In genomic region chr4:153940916-153941315, GRCh38 we compare ENCODE assay signal across 21 cellular contexts.
DNase-seq lines count a peak whose midpoint lies in the region; ATAC-seq, FAIRE-seq and TF ChIP-seq lines count a peak whose summit lies in the region.
"Had no signal": no experiment of that assay in that cellular context is flagged by ENCODE, and none has a peak within 500 bp of the region (broad histone marks: within the 10 kb centered on the region; RNA-seq: fewer than 3 reads in every experiment).

No MANE protein-coding gene starts in this region.

- ATAC-seq in DND-41 (ENCODE audit: insufficient read depth, low read depth): peak; percentile 37
- peak; percentile 50; the same call in 2 of the 3 replicates for ATAC-seq in K562

- 2% methylated on average over 4 of the region's 4 CpGs for WGBS in K562 (ENCODE audit: insufficient coverage, low coverage, missing lambda C conversion rate)

- DNase-seq in DND-41: peak; percentile 32
- DNase-seq in K562 (ENCODE audit: extremely low read depth in 1 of 4, low spot score in 3 of 4): no peak
- DNase-seq in neural crest cell (ENCODE audit: low read depth, low spot score): no peak
- no peak for DNase-seq in middle frontal gyrus (ENCODE audit: extremely low spot score, low spot score)
- no peak for DNase-seq in NCI-H1092 (lab: John Stamatoyannopoulos, UW)
- no peak for DNase-seq in HK-2 (ENCODE audit: unreplicated experiment)
- DNase-seq: 8988T; Calu3; CD4-positive, alpha-beta memory T cell; DMS153; EL; Kasumi-1; MG63; NCI-H1417 treated with DMSO at 0.1 percent for 48 hours; NCI-H187; NCI-H446; NCI-H526; Right ventricle myocardium superior had no signal

- H3K9me3 Mint-ChIP-seq in neural crest cell: peaks cover 11% of the 10 kb centered on the region

- no peak for FAIRE-seq in K562 (lab: Jason Lieb, UNC)

- H3K9me2 ChIP-seq in Loucy (replicated peaks; ENCODE audit: low read depth, low read length): no peaks in the 10 kb centered on the region

- no peak overlapping the region for H3K4me3 ChIP-seq in DND-41 (ENCODE audit: low read depth in 1 of 2, low read length in 2 of 2)
- H3K4me3 ChIP-seq in Loucy (ENCODE audit: low read length, poor library complexity, severe bottlenecking): peak overlapping the region; percentile 29
- H3K4me3 ChIP-seq in K562: no peak overlapping the region
- H3K4me3 ChIP-seq: BLaER1 treated with 17β-estradiol and CSF1 and Interleukin-3, amounts not matched to agents 10 nM and 100 nM; MG63 had no signal

- H3F3A ChIP-seq in Loucy (ENCODE audit: low read depth): no peaks in the 10 kb centered on the region

- H3K9me1 ChIP-seq in K562 (ENCODE audit: control insufficient read depth, insufficient read depth, low read length): no peaks in the 10 kb centered on the region

- POLR2A ChIA-PET in K562 (lab: Yijun Ruan, JAX): interaction anchor here (0.6 kb wide), 1 partner anchor 1152 kb away, joined by 3 read pairs; no protein-coding TSS in a partner anchor

- H3K4me3 Mint-ChIP-seq in neural crest cell: no peak overlapping the region
- H3K4me3 Mint-ChIP-seq: CD4-positive, alpha-beta memory T cell; IgD-negative memory B cell had no signal

- H3K4me1 ChIP-seq in DND-41 (ENCODE audit: insufficient read depth, low read length) (peaks cover 45% of the 10 kb centered on the region), Loucy (ENCODE audit: insufficient read depth, low read length, poor library complexity, severe bottlenecking) (peaks cover 52% of the 10 kb centered on the region), K562 (replicated peaks in 1 of 2; ENCODE audit: control insufficient read depth in 2 of 2, insufficient read depth in 2 of 2, low read length in 2 of 2) (peaks cover 0 to 5% of the 10 kb centered on the region in 2 experiments; a peak in 1 of 5 replicates)
- H3K4me1 ChIP-seq: BLaER1 treated with 17β-estradiol and CSF1 and Interleukin-3, amounts not matched to agents 10 nM and 100 nM had no signal

- TF ChIP-seq CTCF in DND-41 (IDR thresholded peaks at IDR 0.05; ENCODE audit: borderline replicate concordance, extremely low read depth, low read length, poor library complexity, severe bottlenecking) (no peak), Loucy (conservative IDR thresholded peaks at IDR 0.05; ENCODE audit: low read length) (no peak), K562 (IDR thresholded peaks at IDR 0.05 in 2 of 3, conservative IDR thresholded peaks at IDR 0.05 in 1 of 3; ENCODE audit: insufficient read depth in 2 of 3, low read depth in 1 of 3, low read length in 3 of 3) (no peak), neural crest cell (conservative IDR thresholded peaks at IDR 0.05) (no peak)

- H2AFZ ChIP-seq in DND-41 (ENCODE audit: low read depth, low read length): peak overlapping the region; percentile 59
- H2AFZ ChIP-seq in Loucy (ENCODE audit: low read length): peak overlapping the region; percentile 11
- H2AFZ ChIP-seq in K562 (ENCODE audit: low read depth, low read length): no peak overlapping the region

- H3K27me3 Mint-ChIP-seq in neural crest cell (ENCODE audit: low read depth): no peaks in the 10 kb centered on the region

- peak overlapping the region; percentile 83 for H3K27ac Mint-ChIP-seq in neural crest cell (ENCODE audit: unreplicated experiment)
- H3K27ac Mint-ChIP-seq: CD4-positive, alpha-beta memory T cell; IgD-negative memory B cell had no signal

- peaks cover 21% of the 10 kb centered on the region for H3K36me3 Mint-ChIP-seq in neural crest cell (ENCODE audit: low read depth)
- H3K36me3 Mint-ChIP-seq: CD4-positive, alpha-beta memory T cell; IgD-negative memory B cell had no signal

- no peaks in the 10 kb centered on the region for H3K36me3 ChIP-seq in DND-41 (ENCODE audit: insufficient read depth, low read length)
- H3K36me3 ChIP-seq in Loucy (ENCODE audit: insufficient read depth, low read length): no peaks in the 10 kb centered on the region
- H3K36me3 ChIP-seq in K562 (ENCODE audit: control insufficient read depth, insufficient read depth, low read length): no peaks in the 10 kb centered on the region
- H3K36me3 ChIP-seq: BLaER1 treated with 17β-estradiol and CSF1 and Interleukin-3, amounts not matched to agents 10 nM and 100 nM; MG63 had no signal

- TF ChIP-seq EP300 in K562 (IDR thresholded peaks at IDR 0.05; ENCODE audit: low read length): no peak

- in situ Hi-C loops in K562 (cut with MboI): no loop called here

- BruUV-seq in K562 (replicated peaks; lab: Mats Ljungman, UMichigan): no TSS peak

- H3K9me3 ChIP-seq in DND-41 (ENCODE audit: insufficient read depth, low read length, severe bottlenecking): peaks cover 4% of the 10 kb centered on the region
- peaks cover 6% of the 10 kb centered on the region; the same call in 1 of the 2 replicates for H3K9me3 ChIP-seq in Loucy (ENCODE audit: insufficient read depth, low read depth, low read length)
- H3K9me3 ChIP-seq in K562 (replicated peaks; ENCODE audit: control insufficient read depth, insufficient read depth, low read depth, low read length): no peaks in the 10 kb centered on the region
- H3K9me3 ChIP-seq: MG63 had no signal

- TF ChIP-seq POLR2A in K562 (conservative IDR thresholded peaks at IDR 0.05): no peak

- H4K20me1 ChIP-seq in DND-41 (ENCODE audit: insufficient read depth, low read length) (no peaks in the 10 kb centered on the region), Loucy (ENCODE audit: insufficient read depth, low read length, poor library complexity, severe bottlenecking) (no peaks in the 10 kb centered on the region), K562 (replicated peaks; ENCODE audit: control insufficient read depth, insufficient read depth, low read length) (no peaks in the 10 kb centered on the region)
- H4K20me1 ChIP-seq: BLaER1 treated with 17β-estradiol and CSF1 and Interleukin-3, amounts not matched to agents 10 nM and 100 nM had no signal

- no peak for TF ChIP-seq RAD21 in K562 (CRISPR knock-in tag; conservative IDR thresholded peaks at IDR 0.05 in 1 of 2, IDR thresholded peaks at IDR 0.05 in 1 of 2)

- H3K27ac ChIP-seq in DND-41 (ENCODE audit: low read length) (peak overlapping the region; percentile 54), K562 (ENCODE audit: extremely low read depth, low read depth, low read length) (no peak overlapping the region)
- H3K27ac ChIP-seq: BLaER1 treated with 17β-estradiol and CSF1 and Interleukin-3, amounts not matched to agents 10 nM and 100 nM had no signal

- intact Hi-C loops in K562 (cut with micrococcal nuclease): no loop called here

- H3K9ac ChIP-seq in DND-41 (ENCODE audit: low read depth, low read length): no peak overlapping the region
- peak overlapping the region; percentile 30 for H3K9ac ChIP-seq in Loucy (ENCODE audit: low read depth, low read length, poor library complexity, severe bottlenecking)
- no peak overlapping the region for H3K9ac ChIP-seq in K562 (ENCODE audit: insufficient read depth in 1 of 2, low read depth in 2 of 2, low read length in 2 of 2)
- H3K9ac ChIP-seq: BLaER1 treated with 17β-estradiol and CSF1 and Interleukin-3, amounts not matched to agents 10 nM and 100 nM had no signal

- H3K79me2 ChIP-seq in DND-41 (ENCODE audit: insufficient read depth, low read length): no peaks in the 10 kb centered on the region
- no peaks in the 10 kb centered on the region for H3K79me2 ChIP-seq in Loucy (ENCODE audit: insufficient read depth, low read length)
- no peaks in the 10 kb centered on the region for H3K79me2 ChIP-seq in K562 (ENCODE audit: control insufficient read depth, insufficient read depth, low read length)

- CTCF ChIA-PET in K562 (lab: Yijun Ruan, JAX; ENCODE audit: low intra/inter-chr PET ratio): no interaction called here

- H3K4me1 Mint-ChIP-seq in neural crest cell: peaks cover 36% of the 10 kb centered on the region

- H3K4me2 ChIP-seq in DND-41 (ENCODE audit: insufficient read depth, low read length): no peak overlapping the region
- peak overlapping the region; percentile 55 for H3K4me2 ChIP-seq in Loucy (ENCODE audit: low read depth, low read length, poor library complexity, severe bottlenecking)
- no peak overlapping the region for H3K4me2 ChIP-seq in K562 (ENCODE audit: insufficient read depth, low read length)
- H3K4me2 ChIP-seq: BLaER1 treated with 17β-estradiol and CSF1 and Interleukin-3, amounts not matched to agents 10 nM and 100 nM had no signal

- H3K27me3 ChIP-seq in DND-41 (ENCODE audit: insufficient read depth, low read length, poor library complexity) (no peaks in the 10 kb centered on the region), Loucy (ENCODE audit: insufficient read depth, low read length, poor library complexity, severe bottlenecking) (no peaks in the 10 kb centered on the region), K562 (ENCODE audit: control insufficient read depth in 2 of 2, insufficient read depth in 2 of 2, low read length in 2 of 2) (no peaks in the 10 kb centered on the region)
- H3K27me3 ChIP-seq: BLaER1 treated with 17β-estradiol and CSF1 and Interleukin-3, amounts not matched to agents 10 nM and 100 nM; MG63 had no signal

TF ChIP-seq in K562, 482 proteins besides CTCF, POLR2A, EP300 and RAD21 (continues in another document):
- TF ChIP-seq KLF1 (tag; IDR thresholded peaks at IDR 0.05) (no peak), SAFB2 (IDR thresholded peaks at IDR 0.05; ENCODE audit: borderline replicate concordance, low read depth, low read length, severe bottlenecking) (no peak), GATAD2B (IDR thresholded peaks at IDR 0.05; ENCODE audit: borderline replicate concordance) (no peak), SAFB (IDR thresholded peaks at IDR 0.05; ENCODE audit: borderline replicate concordance, low read depth, low read length) (no peak), RBM25 (IDR thresholded peaks at IDR 0.05; ENCODE audit: low read depth, low read length, severe bottlenecking) (no peak), HNRNPH1 (optimal IDR thresholded peaks at IDR 0.05; ENCODE audit: low read depth, low read length) (no peak), ZNF253 (CRISPR knock-in tag; conservative IDR thresholded peaks at IDR 0.05) (no peak), NFIX (CRISPR knock-in tag; IDR thresholded peaks at IDR 0.05; ENCODE audit: low read depth) (no peak), TEAD4 (IDR thresholded peaks at IDR 0.05; ENCODE audit: low read length) (no peak), TEAD4 (CRISPR knock-in tag; IDR thresholded peaks at IDR 0.05; ENCODE audit: borderline replicate concordance) (no peak), CCAR2 (IDR thresholded peaks at IDR 0.05; ENCODE audit: low read depth, low read length) (no peak), SRSF1 (IDR thresholded peaks at IDR 0.05; ENCODE audit: low read depth, low read length) (no peak), POLR3A (IDR thresholded peaks at IDR 0.05; ENCODE audit: borderline replicate concordance, extremely low read depth, insufficient read depth, insufficient read length) (no peak), THAP7 (CRISPR knock-in tag; IDR thresholded peaks at IDR 0.05) (no peak), ZNF232 (CRISPR knock-in tag; IDR thresholded peaks at IDR 0.05) (no peak)
